9 cellular contexts compared by ENCODE assay signal in the genomic region with DNA sequence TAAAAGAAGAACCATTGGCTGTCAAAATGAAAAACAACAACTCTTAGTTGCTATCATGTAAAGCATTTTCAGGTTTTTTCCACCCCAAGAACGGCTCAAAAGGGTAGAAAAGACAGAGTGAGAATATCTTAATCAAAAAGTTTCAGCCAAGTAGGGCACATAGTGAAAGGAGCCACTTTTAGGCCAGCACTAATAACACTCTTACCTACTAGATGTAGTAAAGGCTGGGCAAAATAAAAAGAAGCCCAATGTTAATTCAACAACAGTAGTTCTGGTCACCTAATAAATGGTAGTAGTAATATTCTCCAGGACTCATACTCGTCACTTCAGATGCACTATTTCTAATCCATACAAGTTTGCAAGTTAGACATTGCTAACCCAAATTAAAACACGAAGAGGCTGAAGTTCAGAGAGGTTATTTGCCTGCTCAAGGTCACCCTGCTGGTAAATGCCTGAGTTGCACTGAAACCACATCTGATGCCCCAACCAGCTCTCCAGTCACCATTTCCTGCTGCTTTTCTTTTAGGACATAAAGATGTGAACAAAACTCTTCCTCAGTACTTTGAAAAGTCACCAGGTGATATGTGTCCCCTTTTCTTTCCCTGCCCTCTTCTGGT. TPM values are rescaled to one million over a fixed set of nuclear protein-coding genes. Genes with fewer than 3 reads are reported as not detected.
DNase-seq lines count a peak whose midpoint lies in the region; ATAC-seq and TF ChIP-seq lines count a peak whose summit lies in the region.
"Had no signal": no experiment of that assay in that cellular context is flagged by ENCODE, and none has a peak within 500 bp of the region (broad histone marks: within the 10 kb centered on the region; RNA-seq: fewer than 3 reads in every experiment).

No MANE protein-coding gene starts in this region.

- no peaks in the 10 kb centered on the region for H3K36me3 ChIP-seq in OCI-LY7 (ENCODE audit: insufficient read depth, low read length)
- no peaks in the 10 kb centered on the region for H3K36me3 ChIP-seq in tibial artery

- TF ChIP-seq CTCF in OCI-LY7 (conservative IDR thresholded peaks at IDR 0.05; ENCODE audit: low read length): peak; percentile 76
- TF ChIP-seq CTCF in tibial artery (IDR thresholded peaks at IDR 0.05): no peak

- ATAC-seq in GM18868 (IDR thresholded peaks at IDR 0.05; ENCODE audit: unreplicated experiment) (peak; percentile 61), HG02938 (IDR thresholded peaks at IDR 0.05; ENCODE audit: unreplicated experiment) (peak; percentile 76)

- DNase-seq in AML-193 (lab: John Stamatoyannopoulos, UW) (peak; percentile 56 to 76), OCI-LY7 (ENCODE audit: low spot score) (peak; percentile 78), immature natural killer cell (peak; percentile 18 to 30 (median 20)), COR-L47 (lab: John Stamatoyannopoulos, UW) (no peak), C1 segment of cervical spinal cord (lab: John Stamatoyannopoulos, UW) (no peak), tibial artery (no peak)

- peak overlapping the region; percentile 81 for H3K4me2 ChIP-seq in OCI-LY7 (ENCODE audit: low read length)

- peak overlapping the region; percentile 79 for H3K27ac ChIP-seq in OCI-LY7 (ENCODE audit: low read depth, low read length, poor library complexity, severe bottlenecking)
- no peak overlapping the region for H3K27ac ChIP-seq in tibial artery
- H3K27ac ChIP-seq: epithelial cell of prostate had no signal

- POLR2A ChIA-PET in OCI-LY7 (lab: Charles Lee): interaction anchor here (0.6 to 2.5 kb wide), 15 partner anchors 8 to 244 kb away, joined by 3 to 12 read pairs (median 4); a partner anchor contains a TSS

- peaks cover 38 to 75% of the 10 kb centered on the region in 2 donors for H3K4me1 Mint-ChIP-seq in immature natural killer cell

- peak overlapping the region; percentile 13 to 50 (median 29) for H3K4me3 Mint-ChIP-seq in immature natural killer cell

- H3K27ac Mint-ChIP-seq in immature natural killer cell: peak overlapping the region; percentile 0 to 72 (median 46)

- CTCF ChIA-PET in OCI-LY7 (lab: Charles Lee; ENCODE audit: unreplicated experiment): no interaction called here

- H3K27me3 Mint-ChIP-seq in immature natural killer cell (ENCODE audit: low read depth in 3 of 3): peaks cover 0 to 5% (median 0%) of the 10 kb centered on the region in 3 donors

- H3K9me3 ChIP-seq in OCI-LY7 (ENCODE audit: low read length) (no peaks in the 10 kb centered on the region), tibial artery (no peaks in the 10 kb centered on the region)

- H3K27me3 ChIP-seq in tibial artery: no peaks in the 10 kb centered on the region

- intact Hi-C loops in OCI-LY7 (cut with micrococcal nuclease; ENCODE audit: unreplicated experiment) (no loop called here), tibial artery (cut with DNase I; ENCODE audit: low total_unique reads) (no loop called here)

- H3K4me1 ChIP-seq in OCI-LY7 (ENCODE audit: insufficient read depth, low read length, poor library complexity, severe bottlenecking) (peaks cover 92% of the 10 kb centered on the region), tibial artery (peaks cover 0 to 48% (median 12%) of the 10 kb centered on the region in 4 donors)

- no peak overlapping the region; the same call in 1 of the 2 replicates for H2AFZ ChIP-seq in OCI-LY7 (ENCODE audit: low read length)

- H4K20me1 ChIP-seq in OCI-LY7 (ENCODE audit: insufficient read depth, low read length): peaks cover 13% of the 10 kb centered on the region

- no peaks in the 10 kb centered on the region for H3K36me3 Mint-ChIP-seq in immature natural killer cell

- H3K9me3 Mint-ChIP-seq in immature natural killer cell: no peaks in the 10 kb centered on the region

- peaks cover 100% of the 10 kb centered on the region for H3K79me2 ChIP-seq in OCI-LY7 (ENCODE audit: insufficient read depth, low read depth, low read length)

- H3K4me3 ChIP-seq in OCI-LY7 (ENCODE audit: low read depth, low read length, poor library complexity, severe bottlenecking) (peak overlapping the region; percentile 52), tibial artery (no peak overlapping the region)

- no TSS peak for BruUV-seq in OCI-LY7 (replicated peaks; lab: Mats Ljungman, UMichigan)

- no peaks in the 10 kb centered on the region for H3K9me2 ChIP-seq in OCI-LY7 (ENCODE audit: insufficient read depth, low read length)

RNA-seq across cellular contexts. Expression of a gene that starts 7.5 kb away (rescaled TPM):
- total RNA-seq in OCI-LY7 (2014; rRNA removed; shearing (Covaris generic)): 31.2 and 42.6 TPM in 2 replicates
- total RNA-seq in OCI-LY7 (2022): 42.8 and 46.6 TPM in 2 replicates
- polyA plus RNA-seq in immature natural killer cell: 1 to 10 TPM; 2.3 to 7.7 (median 4.1) TPM

Comparison
In these comparisons a context has a peak if more than half of its experiments do, and no peak if none do; other contexts are left out.
1. DNase-seq: peak in AML-193 (2 of 2), OCI-LY7 (single experiment) and immature natural killer cell (3 of 3); none in COR-L47 (single experiment), C1 segment of cervical spinal cord (0 of 14) and tibial artery (0 of 2).